ENCODE assay signal across 8 cellular contexts in genomic region chr19:46624958-46625661, GRCh38. TPM values are rescaled to one million over a fixed set of nuclear protein-coding genes. Genes with fewer than 3 reads are reported as not detected.
DNase-seq lines count a peak whose midpoint lies in the region; ATAC-seq, FAIRE-seq and TF ChIP-seq lines count a peak whose summit lies in the region.

TSS of gene PTGIR (minus strand) at chr19:46625089. CDS start at chr19:46624225, 864 bp downstream.

- H3K36me3 ChIP-seq in thoracic aorta = no peaks in the 10 kb centered on the region

- DNase-seq in AG09319 (ENCODE audit: extremely low read depth, low read depth) = peak; percentile 37
- no peak for DNase-seq in H54 (ENCODE audit: insufficient read length, low spot score)
- DNase-seq in activated CD8-positive, alpha-beta memory T cell treated with anti-CD3 and anti-CD28 coated beads, Interleukin-2, amount 50 U/mL, for 48 hours = peak; percentile 69
- DNase-seq in thoracic aorta (ENCODE audit: low spot score) = peak; percentile 82
- no peak for DNase-seq in HEK293T (ENCODE audit: extremely low spot score)
- no peak for DNase-seq in stimulated activated naive CD4-positive, alpha-beta T cell treated with Interleukin-2 at 50 U/mL for 16 hours (lab: John Stamatoyannopoulos, UW)

- H3K9me3 ChIP-seq in thoracic aorta = no peaks in the 10 kb centered on the region

- CTCF ChIA-PET in HEK293T (lab: Yijun Ruan, JAX) = interaction anchor here (1.3 kb wide), 1 partner anchor 11 kb away, joined by 4 read pairs; no protein-coding TSS in a partner anchor

- POLR2A ChIA-PET in HEK293T (lab: Yijun Ruan, JAX) = no interaction called here

- TF ChIP-seq POLR2A in H54 (IDR thresholded peaks at IDR 0.05; ENCODE audit: low read depth, low read length) = 0 out of 2 replicates have a peak, but pooled peaks have one; percentile 2

- H3K27ac ChIP-seq in layer of hippocampus (ENCODE audit: low read depth, low read length) (peak within 1 kb of the TSS; percentile 74), thoracic aorta (peak within 1 kb of the TSS; percentile 96 to 100)

- H3K27me3 ChIP-seq in layer of hippocampus (ENCODE audit: control insufficient read depth, insufficient read depth, low read length) (no peaks in the 10 kb centered on the region), thoracic aorta (replicated peaks; ENCODE audit: insufficient read depth) (no peaks in the 10 kb centered on the region)

- TF ChIP-seq CTCF in AG09319 (IDR thresholded peaks at IDR 0.05; ENCODE audit: low read depth, low read length) (peak; percentile 9), thoracic aorta (IDR thresholded peaks at IDR 0.05) (no peak)

- peak within 1 kb of the TSS; percentile 75 for H3K4me3 ChIP-seq in thoracic aorta

- H3K4me1 ChIP-seq in thoracic aorta (ENCODE audit: control insufficient read depth in 1 of 2, low read depth in 2 of 2) = peaks cover 43 to 79% of the 10 kb centered on the region in 2 donors

- ATAC-seq in thoracic aorta (ENCODE audit: insufficient number of reproducible peaks, low FRiP score, low read depth) = peak; percentile 56
- no peak for ATAC-seq in HG03354 (IDR thresholded peaks at IDR 0.05; ENCODE audit: poor library complexity, severe bottlenecking, unreplicated experiment)

- no peak for FAIRE-seq in H54 (lab: Jason Lieb, UNC)

TF ChIP-seq in HEK293T, 16 proteins besides CTCF, POLR2A, EP300 and RAD21:
- TF ChIP-seq FOXA1 (IDR thresholded peaks at IDR 0.05) (no peak), LEF1 (IDR thresholded peaks at IDR 0.05; ENCODE audit: borderline replicate concordance) (no peak), TARDBP (IDR thresholded peaks at IDR 0.05) (no peak), FOXK2 (IDR thresholded peaks at IDR 0.05) (no peak), BHLHE40 (IDR thresholded peaks at IDR 0.05; ENCODE audit: borderline replicate concordance) (no peak), NFRKB (IDR thresholded peaks at IDR 0.05) (no peak), PKNOX1 (IDR thresholded peaks at IDR 0.05) (no peak), CTBP1 (IDR thresholded peaks at IDR 0.05; ENCODE audit: borderline replicate concordance) (no peak), ELF4 (IDR thresholded peaks at IDR 0.05) (no peak), L3MBTL2 (conservative IDR thresholded peaks at IDR 0.05) (no peak), SP1 (IDR thresholded peaks at IDR 0.05) (no peak), ZNF384 (IDR thresholded peaks at IDR 0.05) (no peak), FOXM1 (IDR thresholded peaks at IDR 0.05; ENCODE audit: borderline replicate concordance) (no peak), ARNT (IDR thresholded peaks at IDR 0.05) (no peak), SUZ12 (IDR thresholded peaks at IDR 0.05) (no peak)

RNA-seq across cellular contexts. Expression of gene PTGIR, which starts in this region (rescaled TPM):
- 100 to 1,000 TPM; 106 to 207 TPM for total RNA-seq in thoracic aorta

Comparison
In these comparisons a context has a peak if more than half of its experiments do, and no peak if none do; other contexts are left out.
1. DNase-seq: peak in AG09319 (single experiment), activated CD8-positive, alpha-beta memory T cell treated with anti-CD3 and anti-CD28 coated beads, Interleukin-2, amount 50 U/mL, for 48 hours (single experiment) and thoracic aorta (single experiment); none in H54 (single experiment), HEK293T (single experiment) and stimulated activated naive CD4-positive, alpha-beta T cell treated with Interleukin-2 at 50 U/mL for 16 hours (single experiment).